19 cellular contexts compared by ENCODE assay signal in the genomic region with DNA sequence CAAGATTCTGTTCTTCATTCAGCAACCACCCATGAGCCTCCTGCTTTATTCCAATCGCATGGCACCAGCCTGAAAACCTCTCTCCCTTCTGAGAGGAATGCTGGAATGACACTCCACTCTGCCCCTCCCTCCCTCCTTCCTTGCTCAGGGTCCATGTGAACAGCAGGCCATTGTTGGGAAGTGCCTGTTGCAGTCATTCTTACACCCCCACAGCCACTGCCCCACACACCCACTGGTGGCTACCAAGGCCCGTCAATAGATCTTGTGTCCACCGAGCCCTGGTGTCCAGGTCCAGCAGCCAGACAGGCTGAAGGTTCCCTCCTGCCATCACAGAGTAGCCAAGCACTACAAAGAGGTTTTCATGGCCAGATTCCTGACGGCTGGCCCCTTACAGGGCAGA. TPM values are rescaled to one million over a fixed set of nuclear protein-coding genes. Genes with fewer than 3 reads are reported as not detected.
DNase-seq lines count a peak whose midpoint lies in the region; ATAC-seq and TF ChIP-seq lines count a peak whose summit lies in the region.
"Had no signal": no experiment of that assay in that cellular context is flagged by ENCODE, and none has a peak within 500 bp of the region (broad histone marks: within the 10 kb centered on the region; RNA-seq: fewer than 3 reads in every experiment).

No MANE protein-coding gene starts in this region.

- no peak for ATAC-seq in WTC11
- ATAC-seq: GM23338 had no signal

- peaks cover 50% of the 10 kb centered on the region for H3K36me3 Mint-ChIP-seq in WTC11

- no peaks in the 10 kb centered on the region for H4K20me1 ChIP-seq in OCI-LY7 (ENCODE audit: insufficient read depth, low read length)

- H3K9me3 Mint-ChIP-seq in WTC11 = peaks cover 11% of the 10 kb centered on the region
- H3K9me3 Mint-ChIP-seq: CD4-positive, CD25-positive, alpha-beta regulatory T cell; CD8-positive, alpha-beta memory T cell; IgD-negative memory B cell had no signal

- H3K27ac ChIP-seq in C4-2B (peak overlapping the region; percentile 97), OCI-LY7 (ENCODE audit: low read depth, low read length, poor library complexity, severe bottlenecking) (no peak overlapping the region)
- H3K27ac ChIP-seq: BLaER1 treated with 17β-estradiol and CSF1 and Interleukin-3, amounts not matched to agents 10 nM and 100 nM had no signal

- no peaks in the 10 kb centered on the region for H3K9me2 ChIP-seq in OCI-LY7 (ENCODE audit: insufficient read depth, low read length)

- TF ChIP-seq CTCF in C4-2B (conservative IDR thresholded peaks at IDR 0.05) = no peak
- no peak for TF ChIP-seq CTCF in OCI-LY7 (conservative IDR thresholded peaks at IDR 0.05; ENCODE audit: low read length)
- TF ChIP-seq CTCF in WTC11 (IDR thresholded peaks at IDR 0.05) = no peak

- peaks cover 81% of the 10 kb centered on the region for H3K36me3 ChIP-seq in OCI-LY7 (ENCODE audit: insufficient read depth, low read length)

- CTCF ChIA-PET in OCI-LY7 (lab: Charles Lee; ENCODE audit: unreplicated experiment) (interaction anchor here (0.6 kb wide), 1 partner anchor 92 kb away, joined by 3 read pairs; no protein-coding TSS in a partner anchor), WTC11 (lab: Charles Lee) (interaction anchor here (1.6 kb wide), 1 partner anchor 99 kb away, joined by 5 read pairs; no protein-coding TSS in a partner anchor)

- peaks cover 10% of the 10 kb centered on the region for H3K79me2 ChIP-seq in OCI-LY7 (ENCODE audit: insufficient read depth, low read depth, low read length)

- peaks cover 5% of the 10 kb centered on the region for H3K4me1 ChIP-seq in OCI-LY7 (ENCODE audit: insufficient read depth, low read length, poor library complexity, severe bottlenecking)

- peaks cover 13% of the 10 kb centered on the region for H3K9me3 ChIP-seq in OCI-LY7 (ENCODE audit: low read length)

- DNase-seq in OCI-LY7 (ENCODE audit: low spot score) = no peak
- peak; percentile 24 for DNase-seq in cerebellar cortex (ENCODE audit: low spot score)
- peak; percentile 14 for DNase-seq in posterior vena cava (ENCODE audit: low spot score)
- no peak for DNase-seq in activated CD4-positive, CD25-positive, alpha-beta regulatory T cell (lab: John Stamatoyannopoulos, UW)
- no peak for DNase-seq in WTC11 (ENCODE audit: low spot score)
- no peak for DNase-seq in dermis blood vessel endothelial cell
- DNase-seq: CD4-positive, CD25-positive, alpha-beta regulatory T cell; CD8-positive, alpha-beta memory T cell; COR-L47; DMS153; DMS79; GF-D8; HCEC 1CT had no signal

- no peaks in the 10 kb centered on the region for H3K27me3 Mint-ChIP-seq in WTC11 (ENCODE audit: low read depth)
- H3K27me3 Mint-ChIP-seq: B cell; CD4-positive, CD25-positive, alpha-beta regulatory T cell; IgD-negative memory B cell had no signal

- no peaks in the 10 kb centered on the region for H3K4me1 Mint-ChIP-seq in WTC11
- H3K4me1 Mint-ChIP-seq: GM23338 had no signal

- H3K27ac Mint-ChIP-seq in WTC11 = no peak overlapping the region
- H3K27ac Mint-ChIP-seq: B cell; CD4-positive, CD25-positive, alpha-beta regulatory T cell; CD8-positive, alpha-beta memory T cell; GM23338; IgD-negative memory B cell had no signal

- no peak overlapping the region for H2AFZ ChIP-seq in OCI-LY7 (ENCODE audit: low read length)
- H2AFZ ChIP-seq: GM23338 had no signal

- POLR2A ChIA-PET in OCI-LY7 (lab: Charles Lee) = interaction anchor here (0.5 kb wide), 1 partner anchor 193 kb away, joined by 4 read pairs; no protein-coding TSS in a partner anchor
- POLR2A ChIA-PET in WTC11 (lab: Charles Lee) = interaction anchor here (0.7 kb wide), 1 partner anchor 82 kb away, joined by 3 read pairs; no protein-coding TSS in a partner anchor

- intact Hi-C loops in OCI-LY7 (cut with micrococcal nuclease; ENCODE audit: unreplicated experiment) = no loop called here
- intact Hi-C loops in posterior vena cava (cut with DNase I) = no loop called here

- no peak overlapping the region for H3K4me2 ChIP-seq in OCI-LY7 (ENCODE audit: low read length)
- H3K4me2 ChIP-seq: BLaER1 treated with 17β-estradiol and CSF1 and Interleukin-3, amounts not matched to agents 10 nM and 100 nM; GM23338 had no signal

- TSS peak; percentile 32 for BruUV-seq in OCI-LY7 (replicated peaks; lab: Mats Ljungman, UMichigan)

- no peak overlapping the region for H3K4me3 Mint-ChIP-seq in WTC11
- H3K4me3 Mint-ChIP-seq: B cell, GM23338 had no signal

- H3K4me3 ChIP-seq in OCI-LY7 (ENCODE audit: low read depth, low read length, poor library complexity, severe bottlenecking) = no peak overlapping the region
- H3K4me3 ChIP-seq: BLaER1 treated with 17β-estradiol and CSF1 and Interleukin-3, amounts not matched to agents 10 nM and 100 nM; GM23338 had no signal

TF ChIP-seq in WTC11, 78 proteins besides CTCF, POLR2A, EP300 and RAD21 (continues in another document):
- TF ChIP-seq ATF2 (CRISPR knock-in tag; IDR thresholded peaks at IDR 0.05; ENCODE audit: borderline replicate concordance, low read depth) (no peak), MXD4 (CRISPR knock-in tag; IDR thresholded peaks at IDR 0.05; ENCODE audit: borderline replicate concordance) (no peak), NR2C2 (CRISPR knock-in tag; IDR thresholded peaks at IDR 0.05) (no peak), FOXK1 (CRISPR knock-in tag; IDR thresholded peaks at IDR 0.05) (no peak), NR3C1 (CRISPR knock-in tag; conservative IDR thresholded peaks at IDR 0.05; ENCODE audit: low read depth) (no peak), JAZF1 (CRISPR knock-in tag; IDR thresholded peaks at IDR 0.05) (no peak), ZNF121 (CRISPR knock-in tag; IDR thresholded peaks at IDR 0.05) (no peak), ETV6 (CRISPR knock-in tag; IDR thresholded peaks at IDR 0.05) (no peak), ZNF396 (CRISPR knock-in tag; IDR thresholded peaks at IDR 0.05; ENCODE audit: borderline replicate concordance) (no peak), NFATC4 (CRISPR knock-in tag; IDR thresholded peaks at IDR 0.05) (no peak), GABPB1 (CRISPR knock-in tag; IDR thresholded peaks at IDR 0.05) (no peak), NFE2L1 (CRISPR knock-in tag; IDR thresholded peaks at IDR 0.05) (no peak), NFYB (CRISPR knock-in tag; conservative IDR thresholded peaks at IDR 0.05; ENCODE audit: low read depth) (no peak), HMGA2 (CRISPR knock-in tag; IDR thresholded peaks at IDR 0.05) (no peak)
- TF ChIP-seq, protein P1, sequence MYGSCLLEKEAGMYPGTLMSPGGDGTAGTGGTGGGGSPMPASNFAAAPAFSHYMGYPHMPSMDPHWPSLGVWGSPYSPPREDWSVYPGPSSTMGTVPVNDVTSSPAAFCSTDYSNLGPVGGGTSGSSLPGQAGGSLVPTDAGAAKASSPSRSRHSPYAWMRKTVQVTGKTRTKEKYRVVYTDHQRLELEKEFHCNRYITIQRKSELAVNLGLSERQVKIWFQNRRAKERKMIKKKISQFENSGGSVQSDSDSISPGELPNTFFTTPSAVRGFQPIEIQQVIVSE (CRISPR knock-in tag; IDR thresholded peaks at IDR 0.05; ENCODE audit: borderline replicate concordance) = no peak
- TF ChIP-seq, protein P2, sequence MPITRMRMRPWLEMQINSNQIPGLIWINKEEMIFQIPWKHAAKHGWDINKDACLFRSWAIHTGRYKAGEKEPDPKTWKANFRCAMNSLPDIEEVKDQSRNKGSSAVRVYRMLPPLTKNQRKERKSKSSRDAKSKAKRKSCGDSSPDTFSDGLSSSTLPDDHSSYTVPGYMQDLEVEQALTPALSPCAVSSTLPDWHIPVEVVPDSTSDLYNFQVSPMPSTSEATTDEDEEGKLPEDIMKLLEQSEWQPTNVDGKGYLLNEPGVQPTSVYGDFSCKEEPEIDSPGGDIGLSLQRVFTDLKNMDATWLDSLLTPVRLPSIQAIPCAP (CRISPR knock-in tag; IDR thresholded peaks at IDR 0.05) = no peak
- TF ChIP-seq, protein P3, sequence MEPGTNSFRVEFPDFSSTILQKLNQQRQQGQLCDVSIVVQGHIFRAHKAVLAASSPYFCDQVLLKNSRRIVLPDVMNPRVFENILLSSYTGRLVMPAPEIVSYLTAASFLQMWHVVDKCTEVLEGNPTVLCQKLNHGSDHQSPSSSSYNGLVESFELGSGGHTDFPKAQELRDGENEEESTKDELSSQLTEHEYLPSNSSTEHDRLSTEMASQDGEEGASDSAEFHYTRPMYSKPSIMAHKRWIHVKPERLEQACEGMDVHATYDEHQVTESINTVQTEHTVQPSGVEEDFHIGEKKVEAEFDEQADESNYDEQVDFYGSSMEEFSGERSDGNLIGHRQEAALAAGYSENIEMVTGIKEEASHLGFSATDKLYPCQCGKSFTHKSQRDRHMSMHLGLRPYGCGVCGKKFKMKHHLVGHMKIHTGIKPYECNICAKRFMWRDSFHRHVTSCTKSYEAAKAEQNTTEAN (CRISPR knock-in tag; IDR thresholded peaks at IDR 0.05) = no peak

RNA-seq across cellular contexts. Expression of gene PDRG1, which starts 6.5 kb away (rescaled TPM):
- 9.7 and 11.2 TPM in 2 replicates for total RNA-seq in OCI-LY7 (2014; rRNA removed; shearing (Covaris generic))
- total RNA-seq in OCI-LY7 (2022) = 19.7 and 22.5 TPM in 2 replicates
- 1 to 10 TPM; 5.0 to 5.3 TPM for total RNA-seq in posterior vena cava
- total RNA-seq in WTC11 (2021) = 16.0 to 17.6 TPM (median 17.2 TPM) in 3 replicates
- 4.4 and 5.2 TPM in 2 replicates for total RNA-seq in dermis blood vessel endothelial cell

RNA-seq across cellular contexts. Expression of gene XKR7, which starts 22.6 kb away (rescaled TPM):
- total RNA-seq in OCI-LY7 (2014; rRNA removed; shearing (Covaris generic)) = 0.08 TPM in 1 of 2 replicates, not detected in the other
- total RNA-seq in OCI-LY7 (2022) (0.06 TPM in 1 of 2 replicates, not detected in the other), posterior vena cava (not detected), WTC11 (2021) (2.3 to 2.6 TPM (median 2.5 TPM) in 3 replicates), dermis blood vessel endothelial cell (under 0.01 TPM in 1 of 2 replicates, not detected in the other)
- total RNA-seq: A172; CD8-positive, alpha-beta memory T cell had no signal

Comparison
In these comparisons a context has a peak if more than half of its experiments do, and no peak if none do; other contexts are left out.
1. DNase-seq: peak in cerebellar cortex (single experiment) and posterior vena cava (single experiment); none in OCI-LY7 (single experiment), activated CD4-positive, CD25-positive, alpha-beta regulatory T cell (0 of 4), WTC11 (single experiment) and dermis blood vessel endothelial cell (single experiment).